In the genomic region with DNA sequence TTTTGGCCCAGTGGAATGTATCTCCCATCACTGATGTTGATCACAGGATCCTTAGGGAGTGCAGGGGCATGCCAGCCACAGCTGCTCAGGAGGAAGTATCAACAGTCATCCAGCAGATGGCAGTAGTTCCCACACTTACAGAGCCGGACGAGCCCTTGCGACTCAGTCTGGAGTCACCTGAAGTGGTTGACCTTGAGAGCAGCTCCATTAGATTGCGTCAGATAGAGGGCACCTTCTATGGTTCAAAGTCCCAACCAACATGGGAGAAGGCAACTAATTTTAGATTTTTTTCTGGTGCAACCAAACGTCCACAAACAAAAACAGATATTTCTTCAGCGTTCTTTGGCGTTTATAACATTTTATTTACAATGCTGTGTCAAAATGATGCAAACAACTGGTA, we compare ENCODE assay signal across 1 cellular context.
A peak's percentile ranks its signal among the peaks of the same experiment; 100 is the strongest.
TF ChIP-seq lines count a peak whose summit lies in the region.

No MANE protein-coding gene starts in this region.

TF ChIP-seq in K562, 482 proteins besides CTCF, POLR2A, EP300 and RAD21 (continued from another document):
- TF ChIP-seq, protein P1, sequence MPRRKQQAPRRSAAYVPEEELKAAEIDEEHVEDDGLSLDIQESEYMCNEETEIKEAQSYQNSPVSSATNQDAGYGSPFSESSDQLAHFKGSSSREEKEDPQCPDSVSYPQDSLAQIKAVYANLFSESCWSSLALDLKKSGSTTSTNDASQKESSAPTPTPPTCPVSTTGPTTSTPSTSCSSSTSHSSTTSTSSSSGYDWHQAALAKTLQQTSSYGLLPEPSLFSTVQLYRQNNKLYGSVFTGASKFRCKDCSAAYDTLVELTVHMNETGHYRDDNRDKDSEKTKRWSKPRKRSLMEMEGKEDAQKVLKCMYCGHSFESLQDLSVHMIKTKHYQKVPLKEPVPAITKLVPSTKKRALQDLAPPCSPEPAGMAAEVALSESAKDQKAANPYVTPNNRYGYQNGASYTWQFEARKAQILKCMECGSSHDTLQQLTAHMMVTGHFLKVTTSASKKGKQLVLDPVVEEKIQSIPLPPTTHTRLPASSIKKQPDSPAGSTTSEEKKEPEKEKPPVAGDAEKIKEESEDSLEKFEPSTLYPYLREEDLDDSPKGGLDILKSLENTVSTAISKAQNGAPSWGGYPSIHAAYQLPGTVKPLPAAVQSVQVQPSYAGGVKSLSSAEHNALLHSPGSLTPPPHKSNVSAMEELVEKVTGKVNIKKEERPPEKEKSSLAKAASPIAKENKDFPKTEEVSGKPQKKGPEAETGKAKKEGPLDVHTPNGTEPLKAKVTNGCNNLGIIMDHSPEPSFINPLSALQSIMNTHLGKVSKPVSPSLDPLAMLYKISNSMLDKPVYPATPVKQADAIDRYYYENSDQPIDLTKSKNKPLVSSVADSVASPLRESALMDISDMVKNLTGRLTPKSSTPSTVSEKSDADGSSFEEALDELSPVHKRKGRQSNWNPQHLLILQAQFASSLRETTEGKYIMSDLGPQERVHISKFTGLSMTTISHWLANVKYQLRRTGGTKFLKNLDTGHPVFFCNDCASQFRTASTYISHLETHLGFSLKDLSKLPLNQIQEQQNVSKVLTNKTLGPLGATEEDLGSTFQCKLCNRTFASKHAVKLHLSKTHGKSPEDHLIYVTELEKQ (CRISPR knock-in tag; IDR thresholded peaks at IDR 0.05), result no peak
- TF ChIP-seq, protein P2, sequence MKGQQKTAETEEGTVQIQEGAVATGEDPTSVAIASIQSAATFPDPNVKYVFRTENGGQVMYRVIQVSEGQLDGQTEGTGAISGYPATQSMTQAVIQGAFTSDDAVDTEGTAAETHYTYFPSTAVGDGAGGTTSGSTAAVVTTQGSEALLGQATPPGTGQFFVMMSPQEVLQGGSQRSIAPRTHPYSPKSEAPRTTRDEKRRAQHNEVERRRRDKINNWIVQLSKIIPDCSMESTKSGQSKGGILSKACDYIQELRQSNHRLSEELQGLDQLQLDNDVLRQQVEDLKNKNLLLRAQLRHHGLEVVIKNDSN (CRISPR knock-in tag; IDR thresholded peaks at IDR 0.05), result no peak
- TF ChIP-seq, protein P3, sequence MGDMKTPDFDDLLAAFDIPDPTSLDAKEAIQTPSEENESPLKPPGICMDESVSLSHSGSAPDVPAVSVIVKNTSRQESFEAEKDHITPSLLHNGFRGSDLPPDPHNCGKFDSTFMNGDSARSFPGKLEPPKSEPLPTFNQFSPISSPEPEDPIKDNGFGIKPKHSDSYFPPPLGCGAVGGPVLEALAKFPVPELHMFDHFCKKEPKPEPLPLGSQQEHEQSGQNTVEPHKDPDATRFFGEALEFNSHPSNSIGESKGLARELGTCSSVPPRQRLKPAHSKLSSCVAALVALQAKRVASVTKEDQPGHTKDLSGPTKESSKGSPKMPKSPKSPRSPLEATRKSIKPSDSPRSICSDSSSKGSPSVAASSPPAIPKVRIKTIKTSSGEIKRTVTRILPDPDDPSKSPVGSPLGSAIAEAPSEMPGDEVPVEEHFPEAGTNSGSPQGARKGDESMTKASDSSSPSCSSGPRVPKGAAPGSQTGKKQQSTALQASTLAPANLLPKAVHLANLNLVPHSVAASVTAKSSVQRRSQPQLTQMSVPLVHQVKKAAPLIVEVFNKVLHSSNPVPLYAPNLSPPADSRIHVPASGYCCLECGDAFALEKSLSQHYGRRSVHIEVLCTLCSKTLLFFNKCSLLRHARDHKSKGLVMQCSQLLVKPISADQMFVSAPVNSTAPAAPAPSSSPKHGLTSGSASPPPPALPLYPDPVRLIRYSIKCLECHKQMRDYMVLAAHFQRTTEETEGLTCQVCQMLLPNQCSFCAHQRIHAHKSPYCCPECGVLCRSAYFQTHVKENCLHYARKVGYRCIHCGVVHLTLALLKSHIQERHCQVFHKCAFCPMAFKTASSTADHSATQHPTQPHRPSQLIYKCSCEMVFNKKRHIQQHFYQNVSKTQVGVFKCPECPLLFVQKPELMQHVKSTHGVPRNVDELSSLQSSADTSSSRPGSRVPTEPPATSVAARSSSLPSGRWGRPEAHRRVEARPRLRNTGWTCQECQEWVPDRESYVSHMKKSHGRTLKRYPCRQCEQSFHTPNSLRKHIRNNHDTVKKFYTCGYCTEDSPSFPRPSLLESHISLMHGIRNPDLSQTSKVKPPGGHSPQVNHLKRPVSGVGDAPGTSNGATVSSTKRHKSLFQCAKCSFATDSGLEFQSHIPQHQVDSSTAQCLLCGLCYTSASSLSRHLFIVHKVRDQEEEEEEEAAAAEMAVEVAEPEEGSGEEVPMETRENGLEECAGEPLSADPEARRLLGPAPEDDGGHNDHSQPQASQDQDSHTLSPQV (IDR thresholded peaks at IDR 0.05), result 0 out of 2 replicates have a peak, but pooled peaks have one; percentile 23
- TF ChIP-seq ZNF766 (CRISPR knock-in tag; conservative IDR thresholded peaks at IDR 0.05), result no peak
- no peak for TF ChIP-seq SRSF1 (IDR thresholded peaks at IDR 0.05; ENCODE audit: low read depth, low read length)
- no peak for TF ChIP-seq TCF3 (CRISPR knock-in tag; IDR thresholded peaks at IDR 0.05)
- TF ChIP-seq ESRRA (IDR thresholded peaks at IDR 0.05; ENCODE audit: borderline replicate concordance, low read depth), result peak; percentile 100
- TF ChIP-seq, protein P4, sequence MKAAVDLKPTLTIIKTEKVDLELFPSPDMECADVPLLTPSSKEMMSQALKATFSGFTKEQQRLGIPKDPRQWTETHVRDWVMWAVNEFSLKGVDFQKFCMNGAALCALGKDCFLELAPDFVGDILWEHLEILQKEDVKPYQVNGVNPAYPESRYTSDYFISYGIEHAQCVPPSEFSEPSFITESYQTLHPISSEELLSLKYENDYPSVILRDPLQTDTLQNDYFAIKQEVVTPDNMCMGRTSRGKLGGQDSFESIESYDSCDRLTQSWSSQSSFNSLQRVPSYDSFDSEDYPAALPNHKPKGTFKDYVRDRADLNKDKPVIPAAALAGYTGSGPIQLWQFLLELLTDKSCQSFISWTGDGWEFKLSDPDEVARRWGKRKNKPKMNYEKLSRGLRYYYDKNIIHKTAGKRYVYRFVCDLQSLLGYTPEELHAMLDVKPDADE (conservative IDR thresholded peaks at IDR 0.05; ENCODE audit: control insufficient read depth, low read depth, low read length), result no peak
- no peak for TF ChIP-seq ZNF324 (CRISPR knock-in tag; IDR thresholded peaks at IDR 0.05)
- TF ChIP-seq BRD4 (IDR thresholded peaks at IDR 0.05), result no peak
- TF ChIP-seq, protein P5, sequence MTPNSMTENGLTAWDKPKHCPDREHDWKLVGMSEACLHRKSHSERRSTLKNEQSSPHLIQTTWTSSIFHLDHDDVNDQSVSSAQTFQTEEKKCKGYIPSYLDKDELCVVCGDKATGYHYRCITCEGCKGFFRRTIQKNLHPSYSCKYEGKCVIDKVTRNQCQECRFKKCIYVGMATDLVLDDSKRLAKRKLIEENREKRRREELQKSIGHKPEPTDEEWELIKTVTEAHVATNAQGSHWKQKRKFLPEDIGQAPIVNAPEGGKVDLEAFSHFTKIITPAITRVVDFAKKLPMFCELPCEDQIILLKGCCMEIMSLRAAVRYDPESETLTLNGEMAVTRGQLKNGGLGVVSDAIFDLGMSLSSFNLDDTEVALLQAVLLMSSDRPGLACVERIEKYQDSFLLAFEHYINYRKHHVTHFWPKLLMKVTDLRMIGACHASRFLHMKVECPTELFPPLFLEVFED (CRISPR knock-in tag; conservative IDR thresholded peaks at IDR 0.05), result no peak
- TF ChIP-seq JUND (IDR thresholded peaks at IDR 0.05; ENCODE audit: borderline replicate concordance, low read depth, low read length), result peak; percentile 71
- TF ChIP-seq JUND (tag; IDR thresholded peaks at IDR 0.05; ENCODE audit: borderline replicate concordance, low read depth, low read length), result peak; percentile 68; the same call in 1 of the 3 replicates
- TF ChIP-seq TOE1 (IDR thresholded peaks at IDR 0.05; ENCODE audit: borderline replicate concordance), result no peak
- no peak for TF ChIP-seq TOE1 (CRISPR knock-in tag; IDR thresholded peaks at IDR 0.05; ENCODE audit: borderline replicate concordance, low read depth)
- no peak for TF ChIP-seq KAT2B (IDR thresholded peaks at IDR 0.05; ENCODE audit: low read depth, low read length)
- TF ChIP-seq, protein P6, sequence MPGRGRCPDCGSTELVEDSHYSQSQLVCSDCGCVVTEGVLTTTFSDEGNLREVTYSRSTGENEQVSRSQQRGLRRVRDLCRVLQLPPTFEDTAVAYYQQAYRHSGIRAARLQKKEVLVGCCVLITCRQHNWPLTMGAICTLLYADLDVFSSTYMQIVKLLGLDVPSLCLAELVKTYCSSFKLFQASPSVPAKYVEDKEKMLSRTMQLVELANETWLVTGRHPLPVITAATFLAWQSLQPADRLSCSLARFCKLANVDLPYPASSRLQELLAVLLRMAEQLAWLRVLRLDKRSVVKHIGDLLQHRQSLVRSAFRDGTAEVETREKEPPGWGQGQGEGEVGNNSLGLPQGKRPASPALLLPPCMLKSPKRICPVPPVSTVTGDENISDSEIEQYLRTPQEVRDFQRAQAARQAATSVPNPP (IDR thresholded peaks at IDR 0.05; ENCODE audit: borderline replicate concordance, insufficient read depth, insufficient read length), result no peak
- TF ChIP-seq, protein P7, sequence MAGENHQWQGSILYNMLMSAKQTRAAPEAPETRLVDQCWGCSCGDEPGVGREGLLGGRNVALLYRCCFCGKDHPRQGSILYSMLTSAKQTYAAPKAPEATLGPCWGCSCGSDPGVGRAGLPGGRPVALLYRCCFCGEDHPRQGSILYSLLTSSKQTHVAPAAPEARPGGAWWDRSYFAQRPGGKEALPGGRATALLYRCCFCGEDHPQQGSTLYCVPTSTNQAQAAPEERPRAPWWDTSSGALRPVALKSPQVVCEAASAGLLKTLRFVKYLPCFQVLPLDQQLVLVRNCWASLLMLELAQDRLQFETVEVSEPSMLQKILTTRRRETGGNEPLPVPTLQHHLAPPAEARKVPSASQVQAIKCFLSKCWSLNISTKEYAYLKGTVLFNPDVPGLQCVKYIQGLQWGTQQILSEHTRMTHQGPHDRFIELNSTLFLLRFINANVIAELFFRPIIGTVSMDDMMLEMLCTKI (IDR thresholded peaks at IDR 0.05; ENCODE audit: partially characterized antibody), result no peak
- TF ChIP-seq, protein P8, sequence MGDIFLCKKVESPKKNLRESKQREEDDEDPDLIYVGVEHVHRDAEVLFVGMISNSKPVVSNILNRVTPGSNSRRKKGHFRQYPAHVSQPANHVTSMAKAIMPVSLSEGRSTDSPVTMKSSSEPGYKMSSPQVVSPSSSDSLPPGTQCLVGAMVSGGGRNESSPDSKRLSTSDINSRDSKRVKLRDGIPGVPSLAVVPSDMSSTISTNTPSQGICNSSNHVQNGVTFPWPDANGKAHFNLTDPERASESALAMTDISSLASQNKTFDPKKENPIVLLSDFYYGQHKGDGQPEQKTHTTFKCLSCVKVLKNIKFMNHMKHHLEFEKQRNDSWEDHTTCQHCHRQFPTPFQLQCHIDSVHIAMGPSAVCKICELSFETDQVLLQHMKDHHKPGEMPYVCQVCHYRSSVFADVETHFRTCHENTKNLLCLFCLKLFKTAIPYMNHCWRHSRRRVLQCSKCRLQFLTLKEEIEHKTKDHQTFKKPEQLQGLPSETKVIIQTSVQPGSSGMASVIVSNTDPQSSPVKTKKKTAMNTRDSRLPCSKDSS (IDR thresholded peaks at IDR 0.05; ENCODE audit: low read depth, partially characterized antibody), result no peak
- TF ChIP-seq ZFPM2 (CRISPR knock-in tag; IDR thresholded peaks at IDR 0.05), result no peak
- TF ChIP-seq, protein P9, sequence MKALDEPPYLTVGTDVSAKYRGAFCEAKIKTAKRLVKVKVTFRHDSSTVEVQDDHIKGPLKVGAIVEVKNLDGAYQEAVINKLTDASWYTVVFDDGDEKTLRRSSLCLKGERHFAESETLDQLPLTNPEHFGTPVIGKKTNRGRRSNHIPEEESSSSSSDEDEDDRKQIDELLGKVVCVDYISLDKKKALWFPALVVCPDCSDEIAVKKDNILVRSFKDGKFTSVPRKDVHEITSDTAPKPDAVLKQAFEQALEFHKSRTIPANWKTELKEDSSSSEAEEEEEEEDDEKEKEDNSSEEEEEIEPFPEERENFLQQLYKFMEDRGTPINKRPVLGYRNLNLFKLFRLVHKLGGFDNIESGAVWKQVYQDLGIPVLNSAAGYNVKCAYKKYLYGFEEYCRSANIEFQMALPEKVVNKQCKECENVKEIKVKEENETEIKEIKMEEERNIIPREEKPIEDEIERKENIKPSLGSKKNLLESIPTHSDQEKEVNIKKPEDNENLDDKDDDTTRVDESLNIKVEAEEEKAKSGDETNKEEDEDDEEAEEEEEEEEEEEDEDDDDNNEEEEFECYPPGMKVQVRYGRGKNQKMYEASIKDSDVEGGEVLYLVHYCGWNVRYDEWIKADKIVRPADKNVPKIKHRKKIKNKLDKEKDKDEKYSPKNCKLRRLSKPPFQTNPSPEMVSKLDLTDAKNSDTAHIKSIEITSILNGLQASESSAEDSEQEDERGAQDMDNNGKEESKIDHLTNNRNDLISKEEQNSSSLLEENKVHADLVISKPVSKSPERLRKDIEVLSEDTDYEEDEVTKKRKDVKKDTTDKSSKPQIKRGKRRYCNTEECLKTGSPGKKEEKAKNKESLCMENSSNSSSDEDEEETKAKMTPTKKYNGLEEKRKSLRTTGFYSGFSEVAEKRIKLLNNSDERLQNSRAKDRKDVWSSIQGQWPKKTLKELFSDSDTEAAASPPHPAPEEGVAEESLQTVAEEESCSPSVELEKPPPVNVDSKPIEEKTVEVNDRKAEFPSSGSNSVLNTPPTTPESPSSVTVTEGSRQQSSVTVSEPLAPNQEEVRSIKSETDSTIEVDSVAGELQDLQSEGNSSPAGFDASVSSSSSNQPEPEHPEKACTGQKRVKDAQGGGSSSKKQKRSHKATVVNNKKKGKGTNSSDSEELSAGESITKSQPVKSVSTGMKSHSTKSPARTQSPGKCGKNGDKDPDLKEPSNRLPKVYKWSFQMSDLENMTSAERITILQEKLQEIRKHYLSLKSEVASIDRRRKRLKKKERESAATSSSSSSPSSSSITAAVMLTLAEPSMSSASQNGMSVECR (CRISPR knock-in tag; IDR thresholded peaks at IDR 0.05), result no peak
- no peak for TF ChIP-seq KAT7 (CRISPR knock-in tag; IDR thresholded peaks at IDR 0.05; ENCODE audit: borderline replicate concordance)
- no peak for TF ChIP-seq ZFP1 (CRISPR knock-in tag; IDR thresholded peaks at IDR 0.05)
- TF ChIP-seq NFIX (CRISPR knock-in tag; IDR thresholded peaks at IDR 0.05; ENCODE audit: low read depth), result no peak
- no peak for TF ChIP-seq GTF2A2 (tag; IDR thresholded peaks at IDR 0.05)
- no peak for TF ChIP-seq ZBTB17 (CRISPR knock-in tag; IDR thresholded peaks at IDR 0.05)
- TF ChIP-seq TGIF2 (CRISPR knock-in tag; IDR thresholded peaks at IDR 0.05), result no peak
- no peak for TF ChIP-seq NFE2L1 (tag; IDR thresholded peaks at IDR 0.05; ENCODE audit: borderline replicate concordance, low read depth)
- no peak for TF ChIP-seq BRF1 (IDR thresholded peaks at IDR 0.05; ENCODE audit: borderline replicate concordance, extremely low read depth, insufficient read length)
- no peak for TF ChIP-seq NFIC (IDR thresholded peaks at IDR 0.05)
- no peak for TF ChIP-seq ZNF551 (CRISPR knock-in tag; IDR thresholded peaks at IDR 0.05)
- TF ChIP-seq CXXC5 (CRISPR knock-in tag; IDR thresholded peaks at IDR 0.05), result 0 out of 2 replicates have a peak, but pooled peaks have one; percentile 27
- no peak for TF ChIP-seq ZNF121 (CRISPR knock-in tag; conservative IDR thresholded peaks at IDR 0.05)
